ENCODE assay signal across 1 cellular context in genomic region chr12:126998747-126999285, GRCh38.
A peak's percentile ranks its signal among the peaks of the same experiment; 100 is the strongest.
TF ChIP-seq lines count a peak whose summit lies in the region.

No MANE protein-coding gene starts in this region.

TF ChIP-seq in K562, 482 proteins besides CTCF, POLR2A, EP300 and RAD21 (continued from another document):
- TF ChIP-seq MYC (IDR thresholded peaks at IDR 0.05; ENCODE audit: low read depth, low read length) (peak; percentile 65; the same call in 1 of the 2 replicates), MYC (CRISPR knock-in tag; IDR thresholded peaks at IDR 0.05; ENCODE audit: borderline replicate concordance, low read depth) (no peak), MTA3 (IDR thresholded peaks at IDR 0.05; ENCODE audit: borderline replicate concordance) (peak; percentile 92), ZBTB2 (IDR thresholded peaks at IDR 0.05) (peak; percentile 64; the same call in 1 of the 2 replicates), BCOR (IDR thresholded peaks at IDR 0.05) (peak; percentile 82; the same call in 1 of the 2 replicates), MEIS2 (IDR thresholded peaks at IDR 0.05; ENCODE audit: partially characterized antibody) (peak; percentile 84), E2F4 (CRISPR knock-in tag; IDR thresholded peaks at IDR 0.05; ENCODE audit: low read depth) (no peak), NEUROD1 (IDR thresholded peaks at IDR 0.05; ENCODE audit: borderline replicate concordance, low read depth, low read length, partially characterized antibody) (peak; percentile 67), BRD4 (IDR thresholded peaks at IDR 0.05) (no peak), NFE2 (IDR thresholded peaks at IDR 0.05; ENCODE audit: low read depth) (peak; percentile 96), POLR2H (tag; IDR thresholded peaks at IDR 0.05; ENCODE audit: low read depth) (0 out of 2 replicates have a peak, but pooled peaks have one; percentile 16), TAF9B (IDR thresholded peaks at IDR 0.05; ENCODE audit: partially characterized antibody) (peak; percentile 69), HINFP (tag; conservative IDR thresholded peaks at IDR 0.05; ENCODE audit: low read depth) (no peak), ARNT (IDR thresholded peaks at IDR 0.05) (peak; percentile 97), HLTF (IDR thresholded peaks at IDR 0.05) (no peak; the same call in 1 of the 2 replicates), RBM22 (IDR thresholded peaks at IDR 0.05; ENCODE audit: low read depth, low read length, poor library complexity, severe bottlenecking) (no peak), NR2C1 (IDR thresholded peaks at IDR 0.05) (no peak), NR2C1 (tag; IDR thresholded peaks at IDR 0.05) (peak; percentile 60), SNRNP70 (optimal IDR thresholded peaks at IDR 0.05; ENCODE audit: low read depth, low read length) (no peak), SAP30 (IDR thresholded peaks at IDR 0.05; ENCODE audit: borderline replicate concordance, insufficient read depth, low read depth, low read length, poor library complexity, severe bottlenecking) (no peak), KLF13 (tag; IDR thresholded peaks at IDR 0.05; ENCODE audit: borderline replicate concordance, low read depth) (0 out of 2 replicates have a peak, but pooled peaks have one; percentile 30), ETS1 (conservative IDR thresholded peaks at IDR 0.05; ENCODE audit: control insufficient read depth, low read depth, low read length) (no peak), PTBP1 (IDR thresholded peaks at IDR 0.05; ENCODE audit: low read depth, low read length) (no peak), NCOA1 (IDR thresholded peaks at IDR 0.05; ENCODE audit: low read depth) (peak; percentile 83), ZMIZ1 (IDR thresholded peaks at IDR 0.05; ENCODE audit: low read depth in 2 of 2, low read length in 2 of 2) (peak in 1 of 2 experiments; percentile 88; a peak in 2 of 4 replicates), ZNF384 (IDR thresholded peaks at IDR 0.05; ENCODE audit: low read depth, low read length) (peak; percentile 61), EWSR1 (IDR thresholded peaks at IDR 0.05; ENCODE audit: borderline replicate concordance, low read depth, partially characterized antibody) (no peak), EHMT2 (IDR thresholded peaks at IDR 0.05) (peak; percentile 89), CBX1 (IDR thresholded peaks at IDR 0.05; ENCODE audit: low read depth) (peak; percentile 82), AFF1 (IDR thresholded peaks at IDR 0.05; ENCODE audit: low read depth in 1 of 2, partially characterized antibody in 2 of 2) (peak; percentile 57 to 90), TRIM28 (IDR thresholded peaks at IDR 0.05) (peak; percentile 99)
